8 cellular contexts compared by ENCODE assay signal in genomic region chr9:128159784-128160602, GRCh38. TPM values are rescaled to one million over a fixed set of nuclear protein-coding genes. Genes with fewer than 3 reads are reported as not detected.
DNase-seq lines count a peak whose midpoint lies in the region; ATAC-seq and TF ChIP-seq lines count a peak whose summit lies in the region.

Gene BBLN (plus strand): TSS chr9:128160265. CDS start chr9:128160408, 143 bp downstream.

- H3K27me3 ChIP-seq in aorta (ENCODE audit: control insufficient read depth in 1 of 2, insufficient read depth in 2 of 2, low read length in 1 of 2): no peaks in the 10 kb centered on the region

- no peaks in the 10 kb centered on the region for H3K9me3 ChIP-seq in aorta (ENCODE audit: control insufficient read depth, low read length)

- H3K4me3 ChIP-seq in astrocyte of the cerebellum (ENCODE audit: low read depth, low read length): peak within 1 kb of the TSS; percentile 78
- peak within 1 kb of the TSS; percentile 65 to 93 for H3K4me3 ChIP-seq in aorta (ENCODE audit: low read length in 2 of 2)

- H3K36me3 ChIP-seq in aorta (ENCODE audit: control insufficient read depth in 1 of 2, insufficient read depth in 2 of 2, low read length in 1 of 2): no peaks in the 10 kb centered on the region

- intact Hi-C loops in aorta (cut with DNase I): no loop called here

- peak; percentile 89 to 94 for DNase-seq in NCI-H2081 (lab: John Stamatoyannopoulos, UW)
- DNase-seq in T-helper 9 cell: peak; percentile 90
- peak; percentile 75 for DNase-seq in astrocyte of the cerebellum (ENCODE audit: low read depth)
- DNase-seq in hepatic stellate cell (ENCODE audit: low spot score): peak; percentile 99
- DNase-seq in renal cortical epithelial cell (ENCODE audit: low read depth): peak; percentile 52
- peak; percentile 96 to 98 for DNase-seq in aorta

- peak; percentile 95 for TF ChIP-seq POLR2A in GM15510 (IDR thresholded peaks at IDR 0.05; ENCODE audit: borderline replicate concordance, extremely low read depth, insufficient read length)

- ATAC-seq in HG02943 (IDR thresholded peaks at IDR 0.05; ENCODE audit: low read depth, unreplicated experiment) (peak; percentile 62), aorta (ENCODE audit: low FRiP score) (peak; percentile 96)

- WGBS in aorta, 2 donors: 0 to 1% methylated on average over 64 to 77 of the region's 77 CpGs

- no peak for TF ChIP-seq CTCF in astrocyte of the cerebellum (IDR thresholded peaks at IDR 0.05; ENCODE audit: low read depth, low read length, missing control alignments)

- peak within 1 kb of the TSS in 1 of 2 donors; percentile 49 for H3K27ac ChIP-seq in aorta (ENCODE audit: low read depth in 1 of 2, low read length in 2 of 2)

- in situ Hi-C loops in astrocyte of the cerebellum (cut with HindIII; ENCODE audit: low sequenced_read_pairs): no loop called here

- H3K4me1 ChIP-seq in aorta (ENCODE audit: control insufficient read depth in 1 of 2, insufficient read depth in 2 of 2, low read length in 2 of 2): no peaks in the 10 kb centered on the region

RNA-seq across cellular contexts. Expression of gene BBLN, which starts in this region (rescaled TPM):
- total RNA-seq in renal cortical epithelial cell (60.3 and 79.9 TPM in 2 replicates), aorta (10 to 100 TPM; 46.7 to 54.3 TPM)
- 100 to 1,000 TPM; 164 to 278 TPM for polyA plus RNA-seq in aorta
